13 cellular contexts compared by ENCODE assay signal in the genomic region with DNA sequence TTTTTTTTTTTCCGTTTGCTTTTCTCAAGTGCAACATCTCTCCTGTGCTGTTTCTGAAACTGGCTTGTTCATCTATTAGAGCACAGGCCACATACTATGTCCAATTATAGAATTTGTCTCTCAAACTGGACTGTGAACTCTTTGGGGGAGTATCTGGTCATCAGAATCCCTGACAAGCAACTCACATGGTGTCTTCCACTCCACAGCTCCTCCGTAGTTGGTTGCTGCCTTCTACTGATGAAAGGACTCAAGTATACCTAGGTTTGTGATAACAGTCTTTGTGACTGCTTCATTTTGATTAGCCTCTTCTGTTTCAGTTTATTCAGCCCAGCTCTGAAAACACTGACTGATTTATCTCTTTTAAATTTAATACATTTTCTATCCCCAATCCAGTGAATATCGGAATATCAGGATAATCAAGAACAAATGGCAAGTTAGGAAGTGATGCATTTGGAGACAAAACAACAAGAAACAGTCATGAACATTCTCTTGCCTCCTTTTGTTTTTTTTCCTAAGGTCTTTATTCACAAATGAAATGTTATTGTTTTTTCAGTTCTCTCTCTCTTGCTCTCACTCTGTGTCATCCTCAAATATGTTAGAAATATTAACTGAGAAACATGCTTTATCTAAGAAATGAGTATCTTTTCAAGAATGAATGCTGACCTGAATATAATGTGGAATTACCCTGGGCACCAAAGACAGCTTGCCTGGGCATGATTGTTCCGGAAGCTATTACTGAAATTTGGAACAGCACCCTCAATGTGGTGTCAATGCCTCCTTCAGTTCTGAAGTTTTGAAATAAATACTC. TPM values are rescaled to one million over a fixed set of nuclear protein-coding genes. Genes with fewer than 3 reads are reported as not detected.
DNase-seq lines count a peak whose midpoint lies in the region; ATAC-seq, FAIRE-seq and TF ChIP-seq lines count a peak whose summit lies in the region.
"Had no signal": no experiment of that assay in that cellular context is flagged by ENCODE, and none has a peak within 500 bp of the region (broad histone marks: within the 10 kb centered on the region; RNA-seq: fewer than 3 reads in every experiment).

No MANE protein-coding gene starts in this region.

- CTCF ChIA-PET in GM12878 (lab: Yijun Ruan, JAX), result interaction anchor here (0.6 to 2.1 kb wide), 11 partner anchors 9 to 665 kb away, joined by 3 to 6 read pairs (median 4); no protein-coding TSS in a partner anchor

- no peaks in the 10 kb centered on the region; the same call in 1 of the 2 replicates for H3K79me2 ChIP-seq in GM12878 (ENCODE audit: control insufficient read depth, insufficient read depth, low read length)

- H3K9me3 Mint-ChIP-seq in effector memory CD8-positive, alpha-beta T cell, result peaks cover 0 to 2% of the 10 kb centered on the region in 2 donors
- H3K9me3 Mint-ChIP-seq in activated T-cell treated with anti-CD3 and anti-CD28 coated beads, Interleukin-2, amount 50 U/mL, for 4 hours, result no peaks in the 10 kb centered on the region
- H3K9me3 Mint-ChIP-seq: dendritic cell treated with granulocyte-macrophage colony-stimulating factor and Interleukin-4, amounts not matched to agents 40 ng/mL and 50 ng/mL, for 4 days; naive thymus-derived CD8-positive, alpha-beta T cell; stimulated activated naive B cell treated with anti-CD40 and anti-IgM and Interleukin-4, amounts not matched to agents 10 μg/mL and 1 μg/mL and 100 μg/mL, for 72 hours had no signal

- TF ChIP-seq RAD21 in GM12878 (IDR thresholded peaks at IDR 0.05; ENCODE audit: insufficient read depth, low read depth, low read length), result no peak

- no peak overlapping the region for H2AFZ ChIP-seq in GM12878 (ENCODE audit: control insufficient read depth, low read depth, low read length)

- RAD21 ChIA-PET in GM12878 (lab: Charles Lee; ENCODE audit: unreplicated experiment), result interaction anchor here (0.6 to 6.7 kb wide), 16 partner anchors 8 to 356 kb away, joined by 3 to 51 read pairs (median 3); a partner anchor contains a TSS

- SMC1A ChIA-PET in GM12878 (lab: Charles Lee; ENCODE audit: uncharacterized antibody, unreplicated experiment), result interaction anchor here (0.8 to 20.7 kb wide), 13 partner anchors 10 to 121 kb away, joined by 3 to 307 read pairs (median 8); a partner anchor contains a TSS

- in situ Hi-C loops in GM12878 (cut with MboI), result no loop called here

- POLR2A ChIA-PET in GM12878 (lab: Charles Lee), result interaction anchor here (0.6 to 3.8 kb wide), 13 partner anchors 9 to 1848 kb away, joined by 3 to 14 read pairs (median 4); a partner anchor contains a TSS

- no peaks in the 10 kb centered on the region for H4K20me1 ChIP-seq in GM12878 (ENCODE audit: control insufficient read depth, insufficient read depth)

- H3K27me3 ChIP-seq in GM12878 (replicated peaks in 1 of 2; ENCODE audit: control insufficient read depth in 2 of 2, insufficient read depth in 2 of 2, low read length in 1 of 2), result no peaks in the 10 kb centered on the region
- no peaks in the 10 kb centered on the region for H3K27me3 ChIP-seq in right cardiac atrium (ENCODE audit: control insufficient read depth, insufficient read depth)
- H3K27me3 ChIP-seq in suprapubic skin, result no peaks in the 10 kb centered on the region

- no peak overlapping the region for H3K27ac Mint-ChIP-seq in effector memory CD8-positive, alpha-beta T cell
- H3K27ac Mint-ChIP-seq: dendritic cell treated with granulocyte-macrophage colony-stimulating factor and Interleukin-4, amounts not matched to agents 40 ng/mL and 50 ng/mL, for 4 days; naive thymus-derived CD8-positive, alpha-beta T cell; stimulated activated naive B cell treated with anti-CD40 and anti-IgM and Interleukin-4, amounts not matched to agents 10 μg/mL and 1 μg/mL and 100 μg/mL, for 72 hours had no signal

- no peak for TF ChIP-seq EP300 in GM12878 (IDR thresholded peaks at IDR 0.05; ENCODE audit: borderline replicate concordance in 1 of 2, control insufficient read depth in 1 of 2, low read depth in 2 of 2, low read length in 2 of 2)
- no peak for TF ChIP-seq EP300 in suprapubic skin (IDR thresholded peaks at IDR 0.05)

- no peaks in the 10 kb centered on the region for H3K4me1 Mint-ChIP-seq in effector memory CD8-positive, alpha-beta T cell (ENCODE audit: low read depth in 2 of 2)
- no peaks in the 10 kb centered on the region for H3K4me1 Mint-ChIP-seq in activated T-cell treated with anti-CD3 and anti-CD28 coated beads, Interleukin-2, amount 50 U/mL, for 4 hours (ENCODE audit: low read depth)
- H3K4me1 Mint-ChIP-seq: naive thymus-derived CD8-positive, alpha-beta T cell had no signal

- no peaks in the 10 kb centered on the region for H3K36me3 ChIP-seq in GM12878 (ENCODE audit: control insufficient read depth in 2 of 2, insufficient read depth in 2 of 2, low read length in 1 of 2)
- no peaks in the 10 kb centered on the region for H3K36me3 ChIP-seq in suprapubic skin

- H3K36me3 Mint-ChIP-seq in effector memory CD8-positive, alpha-beta T cell (ENCODE audit: insufficient read depth), result no peaks in the 10 kb centered on the region
- no peaks in the 10 kb centered on the region for H3K36me3 Mint-ChIP-seq in activated T-cell treated with anti-CD3 and anti-CD28 coated beads, Interleukin-2, amount 50 U/mL, for 4 hours (ENCODE audit: insufficient read depth)
- H3K36me3 Mint-ChIP-seq: naive thymus-derived CD8-positive, alpha-beta T cell; stimulated activated naive B cell treated with anti-CD40 and anti-IgM and Interleukin-4, amounts not matched to agents 10 μg/mL and 1 μg/mL and 100 μg/mL, for 72 hours had no signal

- H3K9me3 ChIP-seq in GM12878 (replicated peaks; ENCODE audit: control insufficient read depth, insufficient read depth, low read length) (no peaks in the 10 kb centered on the region), right cardiac atrium (ENCODE audit: control insufficient read depth, low read length) (no peaks in the 10 kb centered on the region), suprapubic skin (no peaks in the 10 kb centered on the region)

- TF ChIP-seq POLR2A in GM12878 (IDR thresholded peaks at IDR 0.05; ENCODE audit: low read depth, low read length) (no peak), suprapubic skin (IDR thresholded peaks at IDR 0.05) (no peak)

- no peak overlapping the region for H3K9ac ChIP-seq in GM12878 (ENCODE audit: control insufficient read depth, insufficient read depth, low read length)

- peak; percentile 74 for FAIRE-seq in GM12878 (lab: Jason Lieb, UNC)

- no peak overlapping the region; the same call in 1 of the 2 replicates for H3K4me2 ChIP-seq in GM12878 (ENCODE audit: control insufficient read depth, insufficient read depth)

- no peak for TF ChIP-seq CTCF in GM12878 (IDR thresholded peaks at IDR 0.05 in 2 of 3, conservative IDR thresholded peaks at IDR 0.05 in 1 of 3; ENCODE audit: control insufficient read depth in 2 of 3, extremely low read depth in 1 of 3, insufficient read depth in 1 of 3, low read depth in 3 of 3, low read length in 3 of 3)
- no peak for TF ChIP-seq CTCF in suprapubic skin (IDR thresholded peaks at IDR 0.05)

- intact Hi-C loops in GM12878 (cut with micrococcal nuclease; ENCODE audit: unreplicated experiment), result no loop called here
- intact Hi-C loops in right cardiac atrium (cut with DNase I), result loop anchor here in 1 of 4 donors (10.0 kb wide), 1 partner anchor 47 kb away; a partner anchor contains a TSS

- no peaks in the 10 kb centered on the region for H3K4me1 ChIP-seq in GM12878 (ENCODE audit: control insufficient read depth, insufficient read depth, low read length)
- H3K4me1 ChIP-seq in right cardiac atrium (ENCODE audit: control insufficient read depth, insufficient read depth, low read length), result peaks cover 6% of the 10 kb centered on the region
- peaks cover 49% of the 10 kb centered on the region for H3K4me1 ChIP-seq in suprapubic skin

- H3K4me3 ChIP-seq in GM12878, result no peak overlapping the region
- no peak overlapping the region for H3K4me3 ChIP-seq in right cardiac atrium (ENCODE audit: low read length)
- no peak overlapping the region for H3K4me3 ChIP-seq in suprapubic skin

- H3K27ac ChIP-seq in GM12878 (ENCODE audit: control insufficient read depth, insufficient read depth), result no peak overlapping the region; the same call in 1 of the 2 replicates
- H3K27ac ChIP-seq in right cardiac atrium (ENCODE audit: low read length), result peak overlapping the region; percentile 43
- peak overlapping the region; percentile 51 for H3K27ac ChIP-seq in suprapubic skin

- H3K27me3 Mint-ChIP-seq in effector memory CD8-positive, alpha-beta T cell, result no peaks in the 10 kb centered on the region
- no peaks in the 10 kb centered on the region for H3K27me3 Mint-ChIP-seq in activated T-cell treated with anti-CD3 and anti-CD28 coated beads, Interleukin-2, amount 50 U/mL, for 4 hours (ENCODE audit: low read depth)
- H3K27me3 Mint-ChIP-seq: dendritic cell treated with granulocyte-macrophage colony-stimulating factor and Interleukin-4, amounts not matched to agents 40 ng/mL and 50 ng/mL, for 4 days; stimulated activated naive B cell treated with anti-CD40 and anti-IgM and Interleukin-4, amounts not matched to agents 10 μg/mL and 1 μg/mL and 100 μg/mL, for 72 hours had no signal

- DNase-seq in GM12878 (ENCODE audit: low read depth, low spot score) (no peak), right cardiac atrium (no peak), suprapubic skin (ENCODE audit: low spot score in 2 of 2) (no peak), SKM-1 treated with dmso at 0.1 percent for 144 hours (lab: John Stamatoyannopoulos, UW; ENCODE audit: unreplicated experiment) (no peak)
- DNase-seq in effector memory CD8-positive, alpha-beta T cell, result no peak
- no peak for DNase-seq in activated T-cell treated with anti-CD3 and anti-CD28 coated beads, Interleukin-2, amount 50 U/mL, for 4 hours
- DNase-seq: activated effector memory CD4-positive, alpha-beta T cell treated with Interleukin-2 at 50 U/mL for 16 hours; naive thymus-derived CD8-positive, alpha-beta T cell; RPMI8226; stimulated activated naive B cell treated with anti-CD40 and anti-IgM and Interleukin-4, amounts not matched to agents 10 μg/mL and 1 μg/mL and 100 μg/mL, for 72 hours had no signal

- no peak overlapping the region for H3K4me3 Mint-ChIP-seq in effector memory CD8-positive, alpha-beta T cell
- H3K4me3 Mint-ChIP-seq in activated T-cell treated with anti-CD3 and anti-CD28 coated beads, Interleukin-2, amount 50 U/mL, for 4 hours, result no peak overlapping the region
- H3K4me3 Mint-ChIP-seq: dendritic cell treated with granulocyte-macrophage colony-stimulating factor and Interleukin-4, amounts not matched to agents 40 ng/mL and 50 ng/mL, for 4 days; naive thymus-derived CD8-positive, alpha-beta T cell; stimulated activated naive B cell treated with anti-CD40 and anti-IgM and Interleukin-4, amounts not matched to agents 10 μg/mL and 1 μg/mL and 100 μg/mL, for 72 hours had no signal

- ATAC-seq in GM21528 (IDR thresholded peaks at IDR 0.05; ENCODE audit: low FRiP score, unreplicated experiment), result peak; percentile 45
- ATAC-seq in GM12878, result peak; percentile 60
- peak in 1 of 2 donors; percentile 37 for ATAC-seq in right cardiac atrium
- ATAC-seq in effector memory CD8-positive, alpha-beta T cell (replicated peaks), result no peak
- no peak for ATAC-seq in activated T-cell treated with anti-CD3 and anti-CD28 coated beads, Interleukin-2, amount 50 U/mL, for 4 hours
- ATAC-seq in GM19397 (IDR thresholded peaks at IDR 0.05; ENCODE audit: unreplicated experiment), result no peak
- ATAC-seq: naive thymus-derived CD8-positive, alpha-beta T cell; stimulated activated naive B cell treated with anti-CD40 and anti-IgM and Interleukin-4, amounts not matched to agents 10 μg/mL and 1 μg/mL and 100 μg/mL, for 72 hours had no signal

- no TSS peak for BruUV-seq in GM12878 (replicated peaks; lab: Mats Ljungman, UMichigan)

- WGBS in GM12878 (ENCODE audit: insufficient coverage, insufficient replicate concordance, low lambda C conversion rate, missing lambda C conversion rate), result 42% methylated on average over 3 of the region's 4 CpGs
- WGBS in right cardiac atrium, result 51% methylated on average over 4 of the region's 4 CpGs
- WGBS in suprapubic skin, result 37% methylated on average over 4 of the region's 4 CpGs

RNA-seq across cellular contexts. Expression of a gene that starts 51.2 kb away (rescaled TPM):
- 56.8 and 65.8 TPM in 2 replicates for total RNA-seq in GM12878 (2013; cell fraction: nucleolus; rRNA removed)
- 3.8 and 4.8 TPM in 2 replicates for total RNA-seq in GM12878 (2014; rRNA removed)
- total RNA-seq in GM12878 (2014; rRNA removed; fragmentation: Illumina TruSeq; extraction: Trizol), result 3.1 and 4.2 TPM in 2 replicates
- total RNA-seq in GM12878 (2021), result 3.4 and 4.4 TPM in 2 replicates
- 0.67 TPM for polyA plus RNA-seq in GM12878 (2011; ENCODE audit: low read depth)
- 4.0 and 4.7 TPM in 2 replicates for polyA plus RNA-seq in GM12878 (2011; rRNA removed)
- 3.5 and 4.0 TPM in 2 replicates for polyA plus RNA-seq in GM12878 (2011; cell fraction: cytosol; rRNA removed)
- 9.4 and 12.8 TPM in 2 replicates for polyA plus RNA-seq in GM12878 (2011; cell fraction: nucleus; rRNA removed)
- 1.8 and 2.0 TPM in 2 replicates for polyA plus RNA-seq in GM12878 (2012)
- polyA plus RNA-seq in GM12878 (2014; fragmentation: Illumina TruSeq; extraction: Trizol), result 1.3 and 1.7 TPM in 2 replicates
- polyA plus RNA-seq in GM12878 (2014; fragmentation: Nextera tagmentation; extraction: Ambion mirVana), result 1 to 10 TPM; 1.3 to 4.3 TPM
- 0.79 and 1.3 TPM in 2 replicates for polyA plus RNA-seq in GM12878 (2014; rRNA removed)
- 1 to 10 TPM; 1.3 to 3.0 TPM for polyA plus RNA-seq in GM12878 (2016; fragmentation: Nextera tagmentation; extraction: Ambion mirVana)
- 31.4 and 38.2 TPM in 2 replicates for polyA minus RNA-seq in GM12878 (2011; rRNA and poly(A)+ RNA removed)
- 6.5 and 7.1 TPM in 2 replicates for polyA minus RNA-seq in GM12878 (2011; cell fraction: cytosol; rRNA and poly(A)+ RNA removed)
- polyA minus RNA-seq in GM12878 (2011; cell fraction: nucleus; rRNA and poly(A)+ RNA removed), result 30.6 and 45.5 TPM in 2 replicates
- total RNA-seq in right cardiac atrium, result 10 to 100 TPM; 51.4 to 66.7 (median 56.8) TPM
- 8.9 TPM for polyA plus RNA-seq in right cardiac atrium
- 10 to 100 TPM in 2 of 4 donors, 1 to 10 TPM in 2; 7.7 to 23.4 (median 11.9) TPM for total RNA-seq in suprapubic skin
- 1 to 10 TPM in 2 of 3 donors, under 1 TPM in 1; 0.81 to 1.9 (median 1.1) TPM for total RNA-seq in activated T-cell treated with anti-CD3 and anti-CD28 coated beads, Interleukin-2, amount 50 U/mL, for 4 hours
- total RNA-seq: naive thymus-derived CD8-positive, alpha-beta T cell had no signal
- polyA plus RNA-seq: naive thymus-derived CD8-positive, alpha-beta T cell had no signal

Comparison
In these comparisons a context has a peak if more than half of its experiments do, and no peak if none do; other contexts are left out.
1. ATAC-seq: peak in GM21528 (single experiment) and GM12878 (single experiment); none in effector memory CD8-positive, alpha-beta T cell (single experiment), activated T-cell treated with anti-CD3 and anti-CD28 coated beads, Interleukin-2, amount 50 U/mL, for 4 hours (0 of 2) and GM19397 (single experiment).